23 cellular contexts compared by ENCODE assay signal in genomic region chr2:155404433-155405002, GRCh38.
"Had no signal": no experiment of that assay in that cellular context is flagged by ENCODE, and none has a peak within 500 bp of the region (broad histone marks: within the 10 kb centered on the region; RNA-seq: fewer than 3 reads in every experiment).

No MANE protein-coding gene starts in this region.

- H3K27me3 ChIP-seq: brain microvascular endothelial cell, esophagus squamous epithelium, heart left ventricle, transverse colon, vagina had no signal

- H3K4me1 ChIP-seq: esophagus squamous epithelium, heart left ventricle, lower lobe of right lung, transverse colon, vagina had no signal

- H3K27me3 Mint-ChIP-seq: activated T-helper 17 cell treated with anti-CD3 and anti-CD28 coated beads, Interleukin-2, amount 50 U/mL, for 72 hours; naive B cell; stimulated activated naive B cell treated with anti-CD40 and anti-IgM and Interleukin-4, amounts not matched to agents 10 μg/mL and 1 μg/mL and 100 μg/mL, for 72 hours had no signal

- H3K27ac ChIP-seq: brain microvascular endothelial cell, esophagus squamous epithelium, heart left ventricle, lower lobe of right lung, transverse colon, vagina, WERI-Rb-1 had no signal

- H3K36me3 Mint-ChIP-seq: stimulated activated naive B cell treated with anti-CD40 and anti-IgM and Interleukin-4, amounts not matched to agents 10 μg/mL and 1 μg/mL and 100 μg/mL, for 72 hours had no signal

- ATAC-seq: activated naive CD4-positive, alpha-beta T cell treated with anti-CD3 and anti-CD28 coated beads, Interleukin-2, amount 50 U/mL, for 72 hours; activated T-helper 17 cell treated with anti-CD3 and anti-CD28 coated beads, Interleukin-2, amount 50 U/mL, for 72 hours; heart left ventricle; left lobe of liver; lower lobe of right lung; sciatic nerve; stimulated activated naive B cell treated with anti-CD40 and anti-IgM and Interleukin-4, amounts not matched to agents 10 μg/mL and 1 μg/mL and 100 μg/mL, for 72 hours had no signal

- H3K4me3 Mint-ChIP-seq: activated T-helper 17 cell treated with anti-CD3 and anti-CD28 coated beads, Interleukin-2, amount 50 U/mL, for 72 hours; naive B cell; stimulated activated naive B cell treated with anti-CD40 and anti-IgM and Interleukin-4, amounts not matched to agents 10 μg/mL and 1 μg/mL and 100 μg/mL, for 72 hours had no signal

- H3K36me3 ChIP-seq: brain microvascular endothelial cell, esophagus squamous epithelium, heart left ventricle, lower lobe of right lung, transverse colon, vagina, WERI-Rb-1 had no signal

- H3K4me1 Mint-ChIP-seq: activated T-helper 17 cell treated with anti-CD3 and anti-CD28 coated beads, Interleukin-2, amount 50 U/mL, for 72 hours; naive B cell; stimulated activated naive B cell treated with anti-CD40 and anti-IgM and Interleukin-4, amounts not matched to agents 10 μg/mL and 1 μg/mL and 100 μg/mL, for 72 hours had no signal

- H3K27ac Mint-ChIP-seq: activated naive CD4-positive, alpha-beta T cell treated with anti-CD3 and anti-CD28 coated beads, Interleukin-2, amount 50 U/mL, for 72 hours; activated T-helper 17 cell treated with anti-CD3 and anti-CD28 coated beads, Interleukin-2, amount 50 U/mL, for 72 hours; naive B cell; stimulated activated naive B cell treated with anti-CD40 and anti-IgM and Interleukin-4, amounts not matched to agents 10 μg/mL and 1 μg/mL and 100 μg/mL, for 72 hours had no signal

- DNase-seq: activated CD4-positive, alpha-beta T cell treated with anti-CD3 and anti-CD28 coated beads for 1 hour; activated CD4-positive, alpha-beta T cell treated with anti-CD3 and anti-CD28 coated beads, Interleukin-2, amount 50 U/mL, for 1 hour; activated T-cell treated with anti-CD3 and anti-CD28 coated beads, Interleukin-2, amount 50 U/mL, for 1 hour; aorta; brain microvascular endothelial cell; central memory CD4-positive, alpha-beta T cell; effector memory CD4-positive, alpha-beta T cell; esophagus squamous epithelium; heart left ventricle; lower lobe of right lung; naive B cell; occipital lobe; small intestine; stimulated activated CD4-positive, alpha-beta T cell treated with anti-CD3 and anti-CD28 coated beads, Interleukin-2, amount 100 ng/mL, for 24 hours; stimulated activated CD8-positive, alpha-beta memory T cell treated with anti-CD3 and anti-CD28 coated beads, Interleukin-4, amount 100 ng/mL, for 48 hours; stimulated activated naive B cell treated with anti-CD40 and anti-IgM and Interleukin-4, amounts not matched to agents 10 μg/mL and 1 μg/mL and 100 μg/mL, for 72 hours; transverse colon; WERI-Rb-1 had no signal

- H3K4me3 ChIP-seq: esophagus squamous epithelium, heart left ventricle, lower lobe of right lung, transverse colon, vagina had no signal
